Comparison of ENCODE assay signal across 11 cellular contexts in genomic region chr14:68681256-68681655, GRCh38.
DNase-seq lines count a peak whose midpoint lies in the region; ATAC-seq lines count a peak whose summit lies in the region.
"Had no signal": no experiment of that assay in that cellular context is flagged by ENCODE, and none has a peak within 500 bp of the region (broad histone marks: within the 10 kb centered on the region; RNA-seq: fewer than 3 reads in every experiment).

No MANE protein-coding gene starts in this region.

- H3K4me1 Mint-ChIP-seq in memory B cell, result peaks cover 52% of the 10 kb centered on the region

- ATAC-seq in memory B cell (ENCODE audit: low read depth) (no peak), HG02571 (IDR thresholded peaks at IDR 0.05; ENCODE audit: unreplicated experiment) (no peak), HG03135 (IDR thresholded peaks at IDR 0.05; ENCODE audit: unreplicated experiment) (no peak), GM21737 (IDR thresholded peaks at IDR 0.05; ENCODE audit: unreplicated experiment) (no peak)

- H3K9me3 ChIP-seq in GM23248 (ENCODE audit: low read depth), result no peaks in the 10 kb centered on the region
- peaks cover 4% of the 10 kb centered on the region for H3K9me3 ChIP-seq in adipocyte (ENCODE audit: control insufficient read depth, low read length)
- H3K9me3 ChIP-seq in subcutaneous abdominal adipose tissue (ENCODE audit: control insufficient read depth in 5 of 5, low read length in 5 of 5), result no peaks in the 10 kb centered on the region

- H3K36me3 ChIP-seq in GM23248 (ENCODE audit: low read depth) (no peaks in the 10 kb centered on the region), adipocyte (ENCODE audit: control insufficient read depth, insufficient read depth, low read length, severe bottlenecking) (no peaks in the 10 kb centered on the region), subcutaneous abdominal adipose tissue (ENCODE audit: control insufficient read depth in 5 of 5, insufficient read depth in 5 of 5, low read length in 5 of 5) (no peaks in the 10 kb centered on the region)

- no peaks in the 10 kb centered on the region for H3K9me2 ChIP-seq in GM23248 (ENCODE audit: insufficient read depth)

- peak overlapping the region; percentile 50; the same call in 1 of the 2 replicates for H2AFZ ChIP-seq in GM23248

- H3K4me2 ChIP-seq in GM23248 (ENCODE audit: unreplicated experiment), result no peak overlapping the region

- 94 to 98% methylated on average over 6 of the region's 6 CpGs for WGBS in GM23248 (ENCODE audit: low coverage in 1 of 2, low lambda C conversion rate in 2 of 2, missing lambda C conversion rate in 2 of 2), 2 experiments

- 0 out of 2 replicates have a peak, but pooled peaks cover 4% of the 10 kb centered on the region for H3K79me2 ChIP-seq in GM23248 (ENCODE audit: insufficient read depth)

- no peaks in the 10 kb centered on the region for H3K27me3 Mint-ChIP-seq in memory B cell

- peaks cover 44% of the 10 kb centered on the region for H3F3A ChIP-seq in GM23248 (ENCODE audit: insufficient read depth)

- H4K20me1 ChIP-seq in GM23248 (ENCODE audit: insufficient read depth), result no peaks in the 10 kb centered on the region

- H3K9me3 Mint-ChIP-seq in memory B cell, result no peaks in the 10 kb centered on the region

- H3K4me1 ChIP-seq in GM23248 (ENCODE audit: insufficient read depth) (peaks cover 56% of the 10 kb centered on the region), adipocyte (ENCODE audit: control insufficient read depth, insufficient read depth, low read length) (peaks cover 45% of the 10 kb centered on the region), subcutaneous abdominal adipose tissue (ENCODE audit: control insufficient read depth in 5 of 5, insufficient read depth in 5 of 5, low read length in 5 of 5) (peaks cover 19 to 54% (median 52%) of the 10 kb centered on the region in 5 donors)

- peak overlapping the region; percentile 56 for H3K4me3 Mint-ChIP-seq in memory B cell

- in situ Hi-C loops in GM23248 (cut with MboI), result loop anchor here (10.0 kb wide), 1 partner anchor 426 kb away; no protein-coding TSS in a partner anchor

- H3K36me3 Mint-ChIP-seq in memory B cell, result peaks cover 21% of the 10 kb centered on the region

- no peak for DNase-seq in GM23248
- DNase-seq in adipocyte (ENCODE audit: low read depth), result no peak
- no peak for DNase-seq in memory B cell (ENCODE audit: low spot score in 2 of 2)
- no peak for DNase-seq in NCI-H187 (lab: John Stamatoyannopoulos, UW)
- DNase-seq: activated T-cell treated with anti-CD3 and anti-CD28 coated beads, Interleukin-2, amount 50 U/mL, for 48 hours; DMS53; OCI-M1 had no signal

- H3K27me3 ChIP-seq in GM23248 (replicated peaks; ENCODE audit: insufficient read depth) (no peaks in the 10 kb centered on the region), adipocyte (replicated peaks; ENCODE audit: control insufficient read depth, insufficient read depth, low read length) (no peaks in the 10 kb centered on the region), subcutaneous abdominal adipose tissue (ENCODE audit: control insufficient read depth in 5 of 5, insufficient read depth in 4 of 5, low read length in 5 of 5) (no peaks in the 10 kb centered on the region)

- H3K4me3 ChIP-seq in GM23248 (no peak overlapping the region), adipocyte (ENCODE audit: low read length) (no peak overlapping the region), subcutaneous abdominal adipose tissue (ENCODE audit: low read depth in 1 of 5, low read length in 5 of 5) (no peak overlapping the region)

- H3K9ac ChIP-seq in GM23248 (no peak overlapping the region), adipocyte (ENCODE audit: low read length) (peak overlapping the region; percentile 73), subcutaneous abdominal adipose tissue (ENCODE audit: low read length in 5 of 5) (no peak overlapping the region)

- peak overlapping the region; percentile 99 for H3K27ac Mint-ChIP-seq in memory B cell

- H3K27ac ChIP-seq in GM23248 (peak overlapping the region; percentile 96), subcutaneous abdominal adipose tissue (ENCODE audit: low read depth, low read length) (peak overlapping the region; percentile 93)
